ENCODE assay signal across 8 cellular contexts in the genomic region with DNA sequence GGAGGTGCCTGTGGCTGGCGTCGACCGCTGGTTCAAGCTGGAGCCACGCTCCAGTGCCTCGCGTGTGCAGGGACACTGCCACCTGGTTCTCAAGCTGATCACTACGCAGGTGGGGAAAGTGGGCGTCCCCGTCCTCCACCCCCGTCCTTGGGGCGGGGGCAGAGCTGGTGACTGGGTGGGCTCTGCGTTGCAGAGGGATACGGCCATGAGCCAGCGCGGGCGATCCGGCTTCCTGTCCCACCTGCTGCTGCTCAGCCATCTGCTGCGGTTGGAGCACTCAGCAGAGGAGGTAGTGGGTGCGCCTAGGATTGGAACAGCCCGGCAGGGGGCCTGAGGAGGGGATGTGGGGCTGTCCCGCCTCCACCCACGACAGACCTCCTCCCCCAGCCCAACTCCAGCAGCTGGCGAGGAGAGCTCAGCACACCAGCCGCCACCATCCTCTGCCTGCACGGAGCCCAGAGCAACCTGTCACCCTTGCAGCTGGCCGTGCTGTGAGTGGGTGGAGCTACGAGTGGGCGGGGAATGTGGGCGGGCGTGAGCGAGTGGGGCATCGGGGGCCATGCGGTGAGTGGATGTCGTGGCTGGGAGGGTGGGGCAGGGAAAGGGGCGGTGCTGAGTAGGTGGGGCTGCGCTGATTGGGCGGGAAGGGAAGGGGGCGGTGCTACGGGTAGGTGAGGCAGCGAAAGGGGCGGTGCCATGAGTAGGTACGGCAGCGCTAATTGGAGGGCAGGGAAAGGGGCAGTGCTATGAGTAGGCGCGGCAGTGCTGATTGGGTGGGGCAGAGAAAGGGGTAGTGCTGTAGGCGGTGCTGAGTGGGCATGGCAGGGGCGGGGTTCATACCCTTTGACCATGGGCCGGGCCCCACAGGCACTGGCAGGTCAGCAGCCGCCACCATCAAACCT. TPM values are rescaled to one million over a fixed set of nuclear protein-coding genes. Genes with fewer than 3 reads are reported as not detected.
DNase-seq lines count a peak whose midpoint lies in the region; ATAC-seq, FAIRE-seq and TF ChIP-seq lines count a peak whose summit lies in the region.

No MANE protein-coding gene starts in this region.

- H3K4me3 ChIP-seq in bronchial epithelial cell (ENCODE audit: low read depth, low read length), result peak overlapping the region; percentile 28

- FAIRE-seq in bronchial epithelial cell (lab: Jason Lieb, UNC), result no peak

- peak overlapping the region; percentile 22; the same call in 1 of the 2 replicates for H3K27ac ChIP-seq in VCaP

- H3K27me3 ChIP-seq in bronchial epithelial cell (ENCODE audit: control insufficient read depth, insufficient read depth, low read length), result no peaks in the 10 kb centered on the region

- H3K36me3 ChIP-seq in bronchial epithelial cell (ENCODE audit: control insufficient read depth, insufficient read depth, low read length), result no peaks in the 10 kb centered on the region

- TF ChIP-seq CTCF in VCaP (conservative IDR thresholded peaks at IDR 0.05) (no peak; the same call in 1 of the 2 replicates), bronchial epithelial cell (IDR thresholded peaks at IDR 0.05; ENCODE audit: insufficient read depth, low read length, severe bottlenecking) (no peak)

- ATAC-seq in GM19035 (IDR thresholded peaks at IDR 0.05; ENCODE audit: unreplicated experiment), result peak; percentile 91
- peak; percentile 85 for ATAC-seq in HG03280 (IDR thresholded peaks at IDR 0.05; ENCODE audit: unreplicated experiment)

- DNase-seq in AML-193 (lab: John Stamatoyannopoulos, UW) (peak; percentile 96 to 98), NCI-H2227 (lab: John Stamatoyannopoulos, UW; ENCODE audit: unreplicated experiment) (peak; percentile 98), bronchial epithelial cell (ENCODE audit: low read depth) (peak; percentile 91), islet precursor cell (peak; percentile 99)
- peak; percentile 89 to 91 for DNase-seq in stimulated activated CD4-positive, alpha-beta T cell treated with anti-CD3 and anti-CD28 coated beads, Interleukin-15, amount 100 ng/mL, for 48 hours (ENCODE audit: low read depth in 2 of 2)

RNA-seq across cellular contexts. Expression of gene TSR3, which starts 8.9 kb away (rescaled TPM):
- 84.7 and 117 TPM in 2 replicates for total RNA-seq in bronchial epithelial cell

RNA-seq across cellular contexts. Expression of gene GNPTG, which starts 9.0 kb away (rescaled TPM):
- total RNA-seq in bronchial epithelial cell, result 26.9 and 30.0 TPM in 2 replicates

RNA-seq across cellular contexts. Expression of gene BAIAP3, which starts 9.3 kb away (rescaled TPM):
- 0.26 and 0.51 TPM in 2 replicates for total RNA-seq in bronchial epithelial cell

RNA-seq across cellular contexts. Expression of gene UBE2I, which starts 33.3 kb away (rescaled TPM):
- total RNA-seq in bronchial epithelial cell, result 34.9 and 49.8 TPM in 2 replicates

Comparison
In these comparisons a context has a peak if more than half of its experiments do, and no peak if none do; other contexts are left out.
1. Peak in every context shown above with its lines: DNase-seq, ATAC-seq, H3K4me3 ChIP-seq and H3K27ac ChIP-seq.